33 cellular contexts compared by ENCODE assay signal in the genomic region with DNA sequence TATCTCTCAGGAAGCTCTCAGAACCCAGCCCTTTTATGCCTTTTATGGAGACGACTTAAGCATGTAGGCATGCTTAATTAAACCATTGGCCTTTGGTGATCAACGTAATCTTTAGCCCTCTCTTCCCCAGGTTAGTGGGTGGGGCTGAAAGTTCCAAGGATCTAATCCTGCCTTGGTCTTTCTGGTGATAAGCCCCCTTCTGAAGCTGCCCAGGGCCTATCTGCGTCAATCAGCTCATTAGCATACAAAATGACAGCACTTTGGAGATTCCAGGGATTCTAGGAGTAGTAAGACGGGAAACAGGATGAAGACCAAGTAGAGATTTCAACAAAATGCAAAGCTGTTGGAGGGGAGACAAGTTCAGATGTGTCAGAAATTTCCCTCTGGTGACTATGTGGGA. TPM values are rescaled to one million over a fixed set of nuclear protein-coding genes. Genes with fewer than 3 reads are reported as not detected.
DNase-seq lines count a peak whose midpoint lies in the region; ATAC-seq, FAIRE-seq and TF ChIP-seq lines count a peak whose summit lies in the region.
"Had no signal": no experiment of that assay in that cellular context is flagged by ENCODE, and none has a peak within 500 bp of the region (broad histone marks: within the 10 kb centered on the region; RNA-seq: fewer than 3 reads in every experiment).

No MANE protein-coding gene starts in this region.

- H3K9me3 ChIP-seq in BLaER1 (no peaks in the 10 kb centered on the region), Caco-2 (no peaks in the 10 kb centered on the region), astrocyte (ENCODE audit: insufficient read depth, low read depth, low read length) (no peaks in the 10 kb centered on the region), mammary epithelial cell (replicated peaks; ENCODE audit: insufficient read depth, low read length) (no peaks in the 10 kb centered on the region)
- H3K9me3 ChIP-seq: right atrium auricular region, tibial artery had no signal

- no peak overlapping the region for H3K27ac ChIP-seq in BLaER1
- no peak overlapping the region for H3K27ac ChIP-seq in astrocyte (ENCODE audit: low read depth, low read length)
- no peak overlapping the region for H3K27ac ChIP-seq in mammary epithelial cell (ENCODE audit: insufficient read depth, low read depth, low read length)
- H3K27ac ChIP-seq: C4-2B had no signal

- peaks cover 50% of the 10 kb centered on the region for H3K36me3 Mint-ChIP-seq in Caco-2 (ENCODE audit: insufficient read depth, unreplicated experiment)
- H3K36me3 Mint-ChIP-seq in astrocyte (ENCODE audit: low read depth, unreplicated experiment): peaks cover 4% of the 10 kb centered on the region
- peaks cover 0 to 5% (median 0%) of the 10 kb centered on the region in 3 donors for H3K36me3 Mint-ChIP-seq in naive thymus-derived CD8-positive, alpha-beta T cell
- H3K36me3 Mint-ChIP-seq: memory B cell had no signal

- 0 out of 2 replicates have a peak overlapping the region, but pooled peaks have one; percentile 0 for H3K4me2 ChIP-seq in BLaER1
- no peak overlapping the region for H3K4me2 ChIP-seq in astrocyte (ENCODE audit: low read length)
- no peak overlapping the region for H3K4me2 ChIP-seq in mammary epithelial cell (ENCODE audit: insufficient read depth, low read depth, low read length)

- CTCF ChIA-PET in Caco-2 (lab: Charles Lee) (no interaction called here), mammary epithelial cell (lab: Charles Lee; ENCODE audit: low non-redundant PET) (no interaction called here)

- H3K79me2 ChIP-seq in astrocyte (ENCODE audit: insufficient read depth, low read length) (peaks cover 60% of the 10 kb centered on the region), mammary epithelial cell (ENCODE audit: insufficient read depth, low read length) (peaks cover 76% of the 10 kb centered on the region)

- H3K4me3 ChIP-seq in BLaER1 (no peak overlapping the region), Caco-2 (ENCODE audit: low read depth, low read length) (no peak overlapping the region), astrocyte (ENCODE audit: insufficient read depth, low read depth, low read length) (no peak overlapping the region), mammary epithelial cell (replicated peaks in 1 of 3; ENCODE audit: insufficient read depth in 1 of 3, low read depth in 2 of 3, low read length in 3 of 3) (no peak overlapping the region)
- H3K4me3 ChIP-seq: right atrium auricular region, tibial artery had no signal

- peak overlapping the region; percentile 47 for H3K4me3 Mint-ChIP-seq in Caco-2 (ENCODE audit: unreplicated experiment)
- H3K4me3 Mint-ChIP-seq in astrocyte (ENCODE audit: unreplicated experiment): peak overlapping the region; percentile 29
- peak overlapping the region in 3 of 10 donors; percentile 7 to 52 (median 30) for H3K4me3 Mint-ChIP-seq in naive thymus-derived CD8-positive, alpha-beta T cell
- H3K4me3 Mint-ChIP-seq: dendritic cell treated with granulocyte-macrophage colony-stimulating factor and Interleukin-4, amounts not matched to agents 40 ng/mL and 50 ng/mL, for 4 days; memory B cell had no signal

- H2AFZ ChIP-seq in astrocyte (ENCODE audit: low read depth, low read length) (no peak overlapping the region), mammary epithelial cell (ENCODE audit: low read depth, low read length) (no peak overlapping the region)

- peaks cover 46% of the 10 kb centered on the region for H3K4me1 Mint-ChIP-seq in Caco-2 (ENCODE audit: low read depth, unreplicated experiment)
- H3K4me1 Mint-ChIP-seq in astrocyte (ENCODE audit: low read depth, unreplicated experiment): peaks cover 14% of the 10 kb centered on the region
- peaks cover 34 to 80% (median 71%) of the 10 kb centered on the region in 4 donors for H3K4me1 Mint-ChIP-seq in naive thymus-derived CD8-positive, alpha-beta T cell

- dilution Hi-C loops in mammary epithelial cell (cut with HindIII; ENCODE audit: low sequenced_read_pairs): no loop called here

- H3K9me3 Mint-ChIP-seq in Caco-2 (ENCODE audit: unreplicated experiment): no peaks in the 10 kb centered on the region
- H3K9me3 Mint-ChIP-seq in astrocyte (ENCODE audit: unreplicated experiment): no peaks in the 10 kb centered on the region
- H3K9me3 Mint-ChIP-seq in naive thymus-derived CD8-positive, alpha-beta T cell: no peaks in the 10 kb centered on the region
- H3K9me3 Mint-ChIP-seq: dendritic cell treated with granulocyte-macrophage colony-stimulating factor and Interleukin-4, amounts not matched to agents 40 ng/mL and 50 ng/mL, for 4 days; memory B cell had no signal

- 89% methylated on average over 4 of the region's 4 CpGs for WGBS in mammary epithelial cell (ENCODE audit: low coverage, missing lambda C conversion rate)

- peak overlapping the region; percentile 82 for H3K27ac Mint-ChIP-seq in Caco-2 (ENCODE audit: unreplicated experiment)
- no peak overlapping the region for H3K27ac Mint-ChIP-seq in astrocyte (ENCODE audit: unreplicated experiment)
- peak overlapping the region; percentile 21 to 97 (median 73) for H3K27ac Mint-ChIP-seq in naive thymus-derived CD8-positive, alpha-beta T cell
- H3K27ac Mint-ChIP-seq: dendritic cell treated with granulocyte-macrophage colony-stimulating factor and Interleukin-4, amounts not matched to agents 40 ng/mL and 50 ng/mL, for 4 days; memory B cell had no signal

- POLR2A ChIA-PET in Caco-2 (lab: Charles Lee): no interaction called here
- POLR2A ChIA-PET in naive thymus-derived CD8-positive, alpha-beta T cell (lab: Charles Lee): interaction anchor here (0.9 to 6.8 kb wide), 3 partner anchors 11 to 35 kb away, joined by 3 to 48 read pairs (median 5); no protein-coding TSS in a partner anchor

- in situ Hi-C loops in mammary epithelial cell (cut with MboI; ENCODE audit: low sequenced_read_pairs in 2 of 2): no loop called here

- TF ChIP-seq CTCF in Caco-2 (IDR thresholded peaks at IDR 0.05; ENCODE audit: insufficient read depth in 1 of 2, low read depth in 1 of 2, low read length in 1 of 2, severe bottlenecking in 1 of 2, unreplicated experiment in 1 of 2) (no peak), astrocyte (IDR thresholded peaks at IDR 0.05; ENCODE audit: insufficient read depth, low read depth, low read length) (no peak), mammary epithelial cell (conservative IDR thresholded peaks at IDR 0.05 in 1 of 2, IDR thresholded peaks at IDR 0.05 in 1 of 2; ENCODE audit: extremely low read depth in 1 of 2, insufficient read depth in 1 of 2, low read depth in 1 of 2, low read length in 2 of 2) (no peak)

- no peak for ATAC-seq in naive thymus-derived CD8-positive, alpha-beta T cell
- no peak for ATAC-seq in sciatic nerve
- ATAC-seq: left colon; SK-N-SH treated with all-trans-retinoic acid at 6 μM for 48 hours; stimulated activated naive CD8-positive, alpha-beta T cell treated with anti-CD3 and anti-CD28 coated beads, Interleukin-15, Interleukin-2, amounts not matched to agents 100 U/mL and 50 U/mL, for 24 hours had no signal

- FAIRE-seq in astrocyte (lab: Jason Lieb, UNC): no peak
- FAIRE-seq: endothelial cell of umbilical vein had no signal

- peaks cover 74% of the 10 kb centered on the region for H3K4me1 ChIP-seq in BLaER1
- peaks cover 75% of the 10 kb centered on the region for H3K4me1 ChIP-seq in Caco-2
- H3K4me1 ChIP-seq in astrocyte (ENCODE audit: insufficient read depth, low read length): peaks cover 16% of the 10 kb centered on the region
- peaks cover 32% of the 10 kb centered on the region for H3K4me1 ChIP-seq in mammary epithelial cell (ENCODE audit: insufficient read depth, low read length)

- peaks cover 77% of the 10 kb centered on the region for H4K20me1 ChIP-seq in BLaER1
- H4K20me1 ChIP-seq in astrocyte (ENCODE audit: insufficient read depth, low read length): peaks cover 28% of the 10 kb centered on the region
- no peaks in the 10 kb centered on the region for H4K20me1 ChIP-seq in mammary epithelial cell (ENCODE audit: insufficient read depth, low read length)

- BruUV-seq in Caco-2 (replicated peaks; lab: Mats Ljungman, UMichigan) (no TSS peak), mammary epithelial cell (replicated peaks; lab: Mats Ljungman, UMichigan) (no TSS peak)

- no peak overlapping the region for H3K9ac ChIP-seq in BLaER1
- no peak overlapping the region for H3K9ac ChIP-seq in astrocyte (ENCODE audit: low read length)
- H3K9ac ChIP-seq in mammary epithelial cell (ENCODE audit: insufficient read depth, low read length): no peak overlapping the region

- H3K27me3 Mint-ChIP-seq in Caco-2 (ENCODE audit: insufficient read depth, unreplicated experiment) (no peaks in the 10 kb centered on the region), astrocyte (ENCODE audit: low read depth, unreplicated experiment) (no peaks in the 10 kb centered on the region)
- no peaks in the 10 kb centered on the region for H3K27me3 Mint-ChIP-seq in naive thymus-derived CD8-positive, alpha-beta T cell
- H3K27me3 Mint-ChIP-seq: dendritic cell treated with granulocyte-macrophage colony-stimulating factor and Interleukin-4, amounts not matched to agents 40 ng/mL and 50 ng/mL, for 4 days; memory B cell had no signal

- no peaks in the 10 kb centered on the region for H3K27me3 ChIP-seq in BLaER1
- no peaks in the 10 kb centered on the region for H3K27me3 ChIP-seq in Caco-2 (replicated peaks; ENCODE audit: control insufficient read depth, insufficient read depth, low read length)
- no peaks in the 10 kb centered on the region for H3K27me3 ChIP-seq in astrocyte (ENCODE audit: insufficient read depth, low read length)
- H3K27me3 ChIP-seq in mammary epithelial cell (ENCODE audit: insufficient read depth, low read length): no peaks in the 10 kb centered on the region
- H3K27me3 ChIP-seq: right atrium auricular region, tibial artery had no signal

- H3K36me3 ChIP-seq in BLaER1: peaks cover 23% of the 10 kb centered on the region
- peaks cover 2% of the 10 kb centered on the region; the same call in 1 of the 2 replicates for H3K36me3 ChIP-seq in Caco-2 (ENCODE audit: control insufficient read depth, insufficient read depth, low read length)
- H3K36me3 ChIP-seq in astrocyte (ENCODE audit: insufficient read depth, low read length): no peaks in the 10 kb centered on the region
- H3K36me3 ChIP-seq in mammary epithelial cell (ENCODE audit: insufficient read depth, low read length): no peaks in the 10 kb centered on the region
- H3K36me3 ChIP-seq: right atrium auricular region, tibial artery had no signal

- intact Hi-C loops in Caco-2 (cut with micrococcal nuclease; ENCODE audit: unreplicated experiment) (no loop called here), sciatic nerve (cut with DNase I) (no loop called here), mammary epithelial cell (cut with micrococcal nuclease) (no loop called here)

- DNase-seq in Caco-2: no peak
- no peak for DNase-seq in astrocyte (ENCODE audit: low read depth)
- no peak for DNase-seq in naive thymus-derived CD8-positive, alpha-beta T cell
- DNase-seq in effector CD8-positive, alpha-beta T cell (lab: John Stamatoyannopoulos, UW): no peak
- no peak for DNase-seq in sciatic nerve (ENCODE audit: low spot score)
- DNase-seq in mammary epithelial cell: no peak
- no peak for DNase-seq in MV-4-11 (lab: John Stamatoyannopoulos, UW)
- DNase-seq: activated naive CD4-positive, alpha-beta T cell; activated T-cell treated with anti-CD3 and anti-CD28 coated beads, Interleukin-2, amount 50 U/mL, for 48 hours; amygdala; caudate nucleus; EL; HCEC 1CT; head of caudate nucleus; IMR-90; left colon; NCI-H1105; NCI-H2029 treated with DMSO at 0.1 percent for 48 hours; NCI-H226; NCI-H748 treated with DMSO at 0.1 percent for 48 hours; OCI-M1; stimulated activated naive CD8-positive, alpha-beta T cell treated with anti-CD3 and anti-CD28 coated beads, Interleukin-15, Interleukin-2, amounts not matched to agents 100 U/mL and 50 U/mL, for 24 hours; tibial artery had no signal

RNA-seq across cellular contexts. Expression of a gene that starts 3.1 kb away (rescaled TPM):
- total RNA-seq in Caco-2 (2022): 120 and 131 TPM in 2 replicates
- 18.3 and 18.7 TPM in 2 replicates for total RNA-seq in astrocyte
- 10 to 100 TPM; 82.8 to 88.5 TPM for total RNA-seq in naive thymus-derived CD8-positive, alpha-beta T cell
- 10 to 100 TPM; 33.2 to 67.8 (median 48.1) TPM for polyA plus RNA-seq in naive thymus-derived CD8-positive, alpha-beta T cell
- 44.9 TPM for total RNA-seq in sciatic nerve
- 10 to 100 TPM; 17.2 to 22.2 TPM for total RNA-seq in mammary epithelial cell
- polyA plus RNA-seq in mammary epithelial cell: 14.5 TPM
- 7.3 TPM for polyA minus RNA-seq in mammary epithelial cell

RNA-seq across cellular contexts. Expression of a gene that starts 28.1 kb away (rescaled TPM):
- total RNA-seq in Caco-2 (2022) (1.9 and 2.0 TPM in 2 replicates), astrocyte (not detected in 2 replicates), sciatic nerve (not detected), mammary epithelial cell (not detected)
- not detected for total RNA-seq in naive thymus-derived CD8-positive, alpha-beta T cell
- not detected for polyA plus RNA-seq in naive thymus-derived CD8-positive, alpha-beta T cell
- not detected for polyA plus RNA-seq in mammary epithelial cell
- not detected for polyA minus RNA-seq in mammary epithelial cell
- total RNA-seq: activated CD8-positive, alpha-beta memory T cell treated with anti-CD3 and anti-CD28 coated beads for 36 hours; endothelial cell of umbilical vein; IMR-90; osteocyte; right atrium auricular region had no signal
- polyA plus RNA-seq: AG04450, endothelial cell of umbilical vein, IMR-90 had no signal
